Comparison of ENCODE assay signal across 1 cellular context in the genomic region with DNA sequence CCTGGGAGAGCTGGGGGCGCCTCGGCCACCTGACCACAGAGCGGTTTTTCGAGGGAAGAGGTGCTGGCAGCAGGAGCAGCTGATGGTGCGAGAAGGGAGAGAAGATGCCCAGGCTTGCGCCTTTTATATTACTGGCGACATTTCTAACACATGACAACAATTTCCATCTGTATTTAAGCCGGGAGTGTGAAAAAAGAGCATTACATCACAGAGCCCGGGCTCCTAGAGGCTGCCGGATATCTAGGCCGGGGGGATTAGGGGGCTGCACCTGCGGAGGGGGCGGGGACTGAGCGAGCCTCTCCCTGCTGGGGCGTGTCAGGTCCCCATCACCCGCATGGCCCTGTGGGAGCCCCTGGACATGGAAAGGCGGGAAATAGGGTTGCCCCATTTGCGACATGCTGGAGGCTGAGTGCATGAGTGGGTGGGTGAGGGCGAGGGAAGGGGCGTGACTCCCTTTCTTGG.
TF ChIP-seq lines count a peak whose summit lies in the region.

No MANE protein-coding gene starts in this region.

TF ChIP-seq in HEK293T, 16 proteins besides CTCF, POLR2A, EP300 and RAD21 (continued from another document):
- TF ChIP-seq, protein P1, sequence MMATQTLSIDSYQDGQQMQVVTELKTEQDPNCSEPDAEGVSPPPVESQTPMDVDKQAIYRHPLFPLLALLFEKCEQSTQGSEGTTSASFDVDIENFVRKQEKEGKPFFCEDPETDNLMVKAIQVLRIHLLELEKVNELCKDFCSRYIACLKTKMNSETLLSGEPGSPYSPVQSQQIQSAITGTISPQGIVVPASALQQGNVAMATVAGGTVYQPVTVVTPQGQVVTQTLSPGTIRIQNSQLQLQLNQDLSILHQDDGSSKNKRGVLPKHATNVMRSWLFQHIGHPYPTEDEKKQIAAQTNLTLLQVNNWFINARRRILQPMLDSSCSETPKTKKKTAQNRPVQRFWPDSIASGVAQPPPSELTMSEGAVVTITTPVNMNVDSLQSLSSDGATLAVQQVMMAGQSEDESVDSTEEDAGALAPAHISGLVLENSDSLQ (IDR thresholded peaks at IDR 0.05): no peak
- no peak for TF ChIP-seq HDGF (IDR thresholded peaks at IDR 0.05; ENCODE audit: borderline replicate concordance)
